In genomic region chr11:9040410-9040809, GRCh38 we compare ENCODE assay signal across 2 cellular contexts.
TF ChIP-seq lines count a peak whose summit lies in the region.

No MANE protein-coding gene starts in this region.

TF ChIP-seq in HEK293, 187 proteins besides CTCF, POLR2A, EP300 and RAD21 (continued from another document):
- TF ChIP-seq ELK4 (IDR thresholded peaks at IDR 0.05; ENCODE audit: borderline replicate concordance, low read depth, low read length) (no peak), TRIM28 (IDR thresholded peaks at IDR 0.05; ENCODE audit: borderline replicate concordance, low read length) (peak; percentile 57; the same call in 1 of the 2 replicates), ZNF221 (tag by site-specific recombination; IDR thresholded peaks at IDR 0.05; ENCODE audit: borderline replicate concordance) (no peak), ZBTB6 (tag by site-specific recombination; IDR thresholded peaks at IDR 0.05) (no peak), ZNF23 (tag by site-specific recombination; IDR thresholded peaks at IDR 0.05; ENCODE audit: borderline replicate concordance) (no peak), ZNF354C (tag by site-specific recombination; IDR thresholded peaks at IDR 0.05; ENCODE audit: borderline replicate concordance, low read depth) (no peak), ZNF274 (IDR thresholded peaks at IDR 0.05; ENCODE audit: low read length) (no peak), ZNF274 (tag by site-specific recombination; IDR thresholded peaks at IDR 0.05; ENCODE audit: borderline replicate concordance) (peak; percentile 64; the same call in 1 of the 2 replicates), ZNF707 (tag by site-specific recombination; IDR thresholded peaks at IDR 0.05) (no peak), ZNF311 (tag by site-specific recombination; IDR thresholded peaks at IDR 0.05; ENCODE audit: borderline replicate concordance) (no peak), ZFP69B (tag by site-specific recombination; IDR thresholded peaks at IDR 0.05) (no peak), HOXA7 (CRISPR knock-in tag; IDR thresholded peaks at IDR 0.05; ENCODE audit: borderline replicate concordance) (no peak), ZNF521 (tag by site-specific recombination; IDR thresholded peaks at IDR 0.05) (no peak), SETDB1 (IDR thresholded peaks at IDR 0.05; ENCODE audit: insufficient read length, low read length) (peak; percentile 56), WT1 (tag by site-specific recombination; IDR thresholded peaks at IDR 0.05) (peak; percentile 67)

TF ChIP-seq in K562, 482 proteins besides CTCF, POLR2A, EP300 and RAD21 (continued from another document):
- TF ChIP-seq RREB1 (CRISPR knock-in tag; IDR thresholded peaks at IDR 0.05), result no peak
